In genomic region chr6:98824163-98824906, GRCh38 we compare ENCODE assay signal across 1 cellular context.
TF ChIP-seq lines count a peak whose summit lies in the region.

No MANE protein-coding gene starts in this region.

TF ChIP-seq in HEK293, 187 proteins besides CTCF, POLR2A, EP300 and RAD21 (continued from another document and continues in another):
- TF ChIP-seq ZNF843 (tag by site-specific recombination; IDR thresholded peaks at IDR 0.05) (0 out of 2 replicates have a peak, but pooled peaks have one; percentile 17), ZNF416 (tag by site-specific recombination; IDR thresholded peaks at IDR 0.05) (no peak), HOXA7 (CRISPR knock-in tag; IDR thresholded peaks at IDR 0.05; ENCODE audit: borderline replicate concordance) (no peak), ZNF132 (tag by site-specific recombination; IDR thresholded peaks at IDR 0.05; ENCODE audit: borderline replicate concordance) (no peak), ZNF302 (tag by site-specific recombination; IDR thresholded peaks at IDR 0.05; ENCODE audit: low read depth) (no peak), ZNF747 (tag by site-specific recombination; IDR thresholded peaks at IDR 0.05) (no peak), ZBTB10 (tag by site-specific recombination; IDR thresholded peaks at IDR 0.05) (no peak; the same call in 1 of the 2 replicates), BCL11B (tag by site-specific recombination; IDR thresholded peaks at IDR 0.05; ENCODE audit: low read depth) (no peak), ZNF514 (tag by site-specific recombination; IDR thresholded peaks at IDR 0.05) (no peak), ZNF777 (tag by site-specific recombination; IDR thresholded peaks at IDR 0.05; ENCODE audit: borderline replicate concordance) (no peak), ZNF433 (tag by site-specific recombination; IDR thresholded peaks at IDR 0.05; ENCODE audit: low read depth) (no peak), ZNF776 (tag by site-specific recombination; IDR thresholded peaks at IDR 0.05; ENCODE audit: borderline replicate concordance) (no peak), ZBTB7A (tag by site-specific recombination; IDR thresholded peaks at IDR 0.05; ENCODE audit: low read depth) (no peak), FEZF1 (tag by site-specific recombination; IDR thresholded peaks at IDR 0.05) (peak; percentile 5; the same call in 1 of the 2 replicates), HOXD13 (CRISPR knock-in tag; IDR thresholded peaks at IDR 0.05; ENCODE audit: borderline replicate concordance) (no peak), ZNF311 (tag by site-specific recombination; IDR thresholded peaks at IDR 0.05; ENCODE audit: borderline replicate concordance) (no peak), PBX3 (CRISPR knock-in tag; IDR thresholded peaks at IDR 0.05) (no peak), ZNF391 (tag by site-specific recombination; IDR thresholded peaks at IDR 0.05; ENCODE audit: borderline replicate concordance, low read depth) (no peak), YY2 (tag by site-specific recombination; IDR thresholded peaks at IDR 0.05) (no peak), ZNF223 (tag by site-specific recombination; IDR thresholded peaks at IDR 0.05) (no peak), ZBTB44 (tag by site-specific recombination; IDR thresholded peaks at IDR 0.05) (no peak), PRDM1 (tag by site-specific recombination; IDR thresholded peaks at IDR 0.05) (no peak), PRDM4 (tag by site-specific recombination; IDR thresholded peaks at IDR 0.05) (no peak; the same call in 1 of the 2 replicates), ZNF785 (tag by site-specific recombination; IDR thresholded peaks at IDR 0.05) (no peak), ZNF16 (tag by site-specific recombination; IDR thresholded peaks at IDR 0.05; ENCODE audit: low read depth) (no peak), ZNF488 (tag by site-specific recombination; IDR thresholded peaks at IDR 0.05) (no peak), ZNF280C (tag by site-specific recombination; IDR thresholded peaks at IDR 0.05) (no peak), ZNF768 (tag by site-specific recombination; IDR thresholded peaks at IDR 0.05) (no peak), ZNF624 (tag by site-specific recombination; IDR thresholded peaks at IDR 0.05) (no peak), ZNF18 (tag by site-specific recombination; IDR thresholded peaks at IDR 0.05) (no peak), ZNF112 (tag by site-specific recombination; IDR thresholded peaks at IDR 0.05) (no peak)
- TF ChIP-seq, protein P1, sequence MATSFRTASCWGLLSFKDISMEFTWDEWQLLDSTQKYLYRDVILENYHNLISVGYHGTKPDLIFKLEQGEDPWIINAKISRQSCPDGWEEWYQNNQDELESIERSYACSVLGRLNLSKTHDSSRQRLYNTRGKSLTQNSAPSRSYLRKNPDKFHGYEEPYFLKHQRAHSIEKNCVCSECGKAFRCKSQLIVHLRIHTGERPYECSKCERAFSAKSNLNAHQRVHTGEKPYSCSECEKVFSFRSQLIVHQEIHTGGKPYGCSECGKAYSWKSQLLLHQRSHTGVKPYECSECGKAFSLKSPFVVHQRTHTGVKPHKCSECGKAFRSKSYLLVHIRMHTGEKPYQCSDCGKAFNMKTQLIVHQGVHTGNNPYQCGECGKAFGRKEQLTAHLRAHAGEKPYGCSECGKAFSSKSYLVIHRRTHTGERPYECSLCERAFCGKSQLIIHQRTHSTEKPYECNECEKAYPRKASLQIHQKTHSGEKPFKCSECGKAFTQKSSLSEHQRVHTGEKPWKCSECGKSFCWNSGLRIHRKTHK (tag by site-specific recombination; IDR thresholded peaks at IDR 0.05): no peak
- TF ChIP-seq, protein P2, sequence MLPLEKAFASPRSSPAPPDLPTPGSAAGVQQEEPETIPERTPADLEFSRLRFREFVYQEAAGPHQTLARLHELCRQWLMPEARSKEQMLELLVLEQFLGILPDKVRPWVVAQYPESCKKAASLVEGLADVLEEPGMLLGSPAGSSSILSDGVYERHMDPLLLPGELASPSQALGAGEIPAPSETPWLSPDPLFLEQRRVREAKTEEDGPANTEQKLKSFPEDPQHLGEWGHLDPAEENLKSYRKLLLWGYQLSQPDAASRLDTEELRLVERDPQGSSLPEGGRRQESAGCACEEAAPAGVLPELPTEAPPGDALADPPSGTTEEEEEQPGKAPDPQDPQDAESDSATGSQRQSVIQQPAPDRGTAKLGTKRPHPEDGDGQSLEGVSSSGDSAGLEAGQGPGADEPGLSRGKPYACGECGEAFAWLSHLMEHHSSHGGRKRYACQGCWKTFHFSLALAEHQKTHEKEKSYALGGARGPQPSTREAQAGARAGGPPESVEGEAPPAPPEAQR (tag by site-specific recombination; IDR thresholded peaks at IDR 0.05): no peak
- TF ChIP-seq, protein P3, sequence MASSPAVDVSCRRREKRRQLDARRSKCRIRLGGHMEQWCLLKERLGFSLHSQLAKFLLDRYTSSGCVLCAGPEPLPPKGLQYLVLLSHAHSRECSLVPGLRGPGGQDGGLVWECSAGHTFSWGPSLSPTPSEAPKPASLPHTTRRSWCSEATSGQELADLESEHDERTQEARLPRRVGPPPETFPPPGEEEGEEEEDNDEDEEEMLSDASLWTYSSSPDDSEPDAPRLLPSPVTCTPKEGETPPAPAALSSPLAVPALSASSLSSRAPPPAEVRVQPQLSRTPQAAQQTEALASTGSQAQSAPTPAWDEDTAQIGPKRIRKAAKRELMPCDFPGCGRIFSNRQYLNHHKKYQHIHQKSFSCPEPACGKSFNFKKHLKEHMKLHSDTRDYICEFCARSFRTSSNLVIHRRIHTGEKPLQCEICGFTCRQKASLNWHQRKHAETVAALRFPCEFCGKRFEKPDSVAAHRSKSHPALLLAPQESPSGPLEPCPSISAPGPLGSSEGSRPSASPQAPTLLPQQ (tag by site-specific recombination; IDR thresholded peaks at IDR 0.05): no peak; the same call in 1 of the 2 replicates
- TF ChIP-seq, protein P4, sequence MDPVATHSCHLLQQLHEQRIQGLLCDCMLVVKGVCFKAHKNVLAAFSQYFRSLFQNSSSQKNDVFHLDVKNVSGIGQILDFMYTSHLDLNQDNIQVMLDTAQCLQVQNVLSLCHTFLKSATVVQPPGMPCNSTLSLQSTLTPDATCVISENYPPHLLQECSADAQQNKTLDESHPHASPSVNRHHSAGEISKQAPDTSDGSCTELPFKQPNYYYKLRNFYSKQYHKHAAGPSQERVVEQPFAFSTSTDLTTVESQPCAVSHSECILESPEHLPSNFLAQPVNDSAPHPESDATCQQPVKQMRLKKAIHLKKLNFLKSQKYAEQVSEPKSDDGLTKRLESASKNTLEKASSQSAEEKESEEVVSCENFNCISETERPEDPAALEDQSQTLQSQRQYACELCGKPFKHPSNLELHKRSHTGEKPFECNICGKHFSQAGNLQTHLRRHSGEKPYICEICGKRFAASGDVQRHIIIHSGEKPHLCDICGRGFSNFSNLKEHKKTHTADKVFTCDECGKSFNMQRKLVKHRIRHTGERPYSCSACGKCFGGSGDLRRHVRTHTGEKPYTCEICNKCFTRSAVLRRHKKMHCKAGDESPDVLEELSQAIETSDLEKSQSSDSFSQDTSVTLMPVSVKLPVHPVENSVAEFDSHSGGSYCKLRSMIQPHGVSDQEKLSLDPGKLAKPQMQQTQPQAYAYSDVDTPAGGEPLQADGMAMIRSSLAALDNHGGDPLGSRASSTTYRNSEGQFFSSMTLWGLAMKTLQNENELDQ (tag by site-specific recombination; IDR thresholded peaks at IDR 0.05; ENCODE audit: low read depth): no peak
